ENCODE assay signal across 8 cellular contexts in genomic region chr9:119968837-119969707, GRCh38.
DNase-seq lines count a peak whose midpoint lies in the region; ATAC-seq and TF ChIP-seq lines count a peak whose summit lies in the region.

No MANE protein-coding gene starts in this region.

- H3K36me3 ChIP-seq in neuronal stem cell (replicated peaks in 1 of 2; ENCODE audit: control insufficient read depth in 2 of 2, insufficient read depth in 2 of 2, low read length in 2 of 2) (no peaks in the 10 kb centered on the region), upper lobe of left lung (no peaks in the 10 kb centered on the region)

- no peak overlapping the region for H2BK15ac ChIP-seq in neuronal stem cell (ENCODE audit: low read length)

- H3K27me3 ChIP-seq in neuronal stem cell (ENCODE audit: control insufficient read depth in 3 of 3, insufficient read depth in 3 of 3, low read depth in 1 of 3, low read length in 3 of 3) (no peaks in the 10 kb centered on the region), upper lobe of left lung (no peaks in the 10 kb centered on the region)

- H2BK5ac ChIP-seq in neuronal stem cell (ENCODE audit: low read length), result no peak overlapping the region

- H3K9me3 ChIP-seq in neuronal stem cell (replicated peaks in 1 of 2; ENCODE audit: control insufficient read depth in 2 of 2, insufficient read depth in 1 of 2, low read depth in 1 of 2, low read length in 2 of 2) (no peaks in the 10 kb centered on the region), upper lobe of left lung (no peaks in the 10 kb centered on the region)

- H4K8ac ChIP-seq in neuronal stem cell (ENCODE audit: low read depth, low read length), result no peak overlapping the region

- no peak overlapping the region for H3K4me2 ChIP-seq in neuronal stem cell (ENCODE audit: insufficient read depth, low read length, poor library complexity, severe bottlenecking)

- peak; percentile 95 for TF ChIP-seq CTCF in fibroblast of villous mesenchyme (IDR thresholded peaks at IDR 0.05; ENCODE audit: insufficient read depth, low read depth, low read length)
- peak; percentile 62 to 86 (median 77) for TF ChIP-seq CTCF in upper lobe of left lung (IDR thresholded peaks at IDR 0.05)

- DNase-seq in DMS53 treated with DMSO at 0.1 percent for 48 hours (lab: John Stamatoyannopoulos, UW; ENCODE audit: unreplicated experiment) (peak; percentile 73), NOMO-1 (lab: John Stamatoyannopoulos, UW; ENCODE audit: unreplicated experiment in 2 of 2) (peak; percentile 22 to 43), fibroblast of villous mesenchyme (ENCODE audit: low read depth) (peak; percentile 58), neuronal stem cell (ENCODE audit: low spot score) (peak; percentile 63), upper lobe of left lung (peak in 1 of 2 donors; percentile 78)
- DNase-seq in activated T-cell treated with anti-CD3 and anti-CD28 coated beads, Interleukin-2, amount 50 U/mL, for 1 hour, result peak; percentile 22

- H3K27ac ChIP-seq in neuronal stem cell (replicated peaks; ENCODE audit: low read length) (no peak overlapping the region), upper lobe of left lung (no peak overlapping the region)

- H3K79me1 ChIP-seq in neuronal stem cell (ENCODE audit: low read depth, low read length), result no peaks in the 10 kb centered on the region

- no peak overlapping the region for H3K23ac ChIP-seq in neuronal stem cell (ENCODE audit: low read depth, low read length, poor library complexity)

- peak overlapping the region; percentile 49 for H3K18ac ChIP-seq in neuronal stem cell (ENCODE audit: low read length)

- H3K4me1 ChIP-seq in neuronal stem cell (ENCODE audit: control insufficient read depth in 2 of 2, insufficient read depth in 1 of 2, low read depth in 1 of 2, low read length in 2 of 2) (peaks cover 0 to 3% of the 10 kb centered on the region in 2 donors), upper lobe of left lung (peaks cover 8 to 15% (median 11%) of the 10 kb centered on the region in 4 donors)

- TF ChIP-seq EP300 in upper lobe of left lung (IDR thresholded peaks at IDR 0.05), result no peak

- no peak overlapping the region for H4K91ac ChIP-seq in neuronal stem cell (ENCODE audit: low read depth, low read length, poor library complexity)

- H2AK5ac ChIP-seq in neuronal stem cell (ENCODE audit: low read depth, low read length), result no peak overlapping the region

- H2BK120ac ChIP-seq in neuronal stem cell (ENCODE audit: low read depth, low read length), result no peak overlapping the region

- peak overlapping the region; percentile 78 for H3K14ac ChIP-seq in neuronal stem cell (ENCODE audit: low read length)

- ATAC-seq in GM21367 (IDR thresholded peaks at IDR 0.05; ENCODE audit: unreplicated experiment) (peak; percentile 94), HG03571 (IDR thresholded peaks at IDR 0.05; ENCODE audit: unreplicated experiment) (peak; percentile 88), upper lobe of left lung (ENCODE audit: low FRiP score in 2 of 2) (peak; percentile 86 to 93)

- H3K9ac ChIP-seq in neuronal stem cell (ENCODE audit: low read depth, low read length, poor library complexity), result no peak overlapping the region

- H2AFZ ChIP-seq in neuronal stem cell (ENCODE audit: low read length), result no peak overlapping the region

- no peak overlapping the region for H3K4ac ChIP-seq in neuronal stem cell (ENCODE audit: low read length)

- TF ChIP-seq POLR2A in upper lobe of left lung (IDR thresholded peaks at IDR 0.05), result no peak

- H3K4me3 ChIP-seq in fibroblast of villous mesenchyme (ENCODE audit: low read depth, low read length) (no peak overlapping the region), neuronal stem cell (ENCODE audit: low read length in 2 of 2) (no peak overlapping the region), upper lobe of left lung (no peak overlapping the region)

- no CpG with 5 or more reads among the region's 17 CpGs for WGBS in neuronal stem cell (ENCODE audit: extremely low coverage in 2 of 2, insufficient read length in 2 of 2, insufficient replicate concordance in 1 of 2), 2 donors
- 33% methylated on average over 17 of the region's 17 CpGs for WGBS in upper lobe of left lung, 2 donors

- no peak overlapping the region for H2BK12ac ChIP-seq in neuronal stem cell (ENCODE audit: low read length)
